ENCODE assay signal across 10 cellular contexts in genomic region chr9:105969672-105970071, GRCh38.
"Had no signal": no experiment of that assay in that cellular context is flagged by ENCODE, and none has a peak within 500 bp of the region (broad histone marks: within the 10 kb centered on the region; RNA-seq: fewer than 3 reads in every experiment).

No MANE protein-coding gene starts in this region.

- DNase-seq: activated naive CD4-positive, alpha-beta T cell treated with anti-CD3 and anti-CD28 coated beads, Interleukin-2, amount 50 U/mL, for 16 hours; amygdala; nephron progenitor cell; pancreas; stimulated activated CD4-positive, alpha-beta T cell treated with anti-CD3 and anti-CD28 coated beads, Interleukin-4, amount 100 ng/mL, for 4 hours; stomach; tibial artery had no signal

- ATAC-seq: foreskin keratinocyte, left lobe of liver, pancreas had no signal

- H3K27me3 ChIP-seq: pancreas, stomach, tibial artery, vagina had no signal

- H3K27ac ChIP-seq: foreskin keratinocyte, pancreas, stomach, tibial artery, vagina had no signal
